Comparison of ENCODE assay signal across 8 cellular contexts in the genomic region with DNA sequence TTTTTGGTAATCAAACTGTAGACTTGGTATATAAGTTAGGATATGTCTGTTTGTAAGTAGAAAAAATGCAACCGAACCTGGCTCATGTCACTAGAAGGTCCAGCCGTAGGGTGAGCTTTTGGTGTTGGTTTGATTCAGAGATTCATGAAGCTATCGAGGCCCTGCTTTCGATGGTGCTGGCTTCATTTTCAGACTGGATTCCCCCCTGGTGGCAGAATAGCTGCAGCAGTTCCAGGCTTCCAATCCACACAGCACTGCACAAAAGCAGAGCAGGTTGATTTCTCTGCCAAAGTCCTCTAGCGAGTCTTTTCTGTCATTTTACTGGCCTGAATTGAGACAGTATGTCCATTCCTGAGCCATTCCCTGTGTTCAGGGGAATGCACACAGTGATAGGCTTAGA. TPM values are rescaled to one million over a fixed set of nuclear protein-coding genes. Genes with fewer than 3 reads are reported as not detected.
A peak's percentile ranks its signal among the peaks of the same experiment; 100 is the strongest.
DNase-seq lines count a peak whose midpoint lies in the region; ATAC-seq, FAIRE-seq and TF ChIP-seq lines count a peak whose summit lies in the region.

No MANE protein-coding gene starts in this region.

- CTCF ChIA-PET in GM12878 (lab: Yijun Ruan, JAX) (interaction anchor here (0.6 to 6.6 kb wide), 26 partner anchors 8 to 653 kb away, joined by 3 to 147 read pairs (median 4); no protein-coding TSS in a partner anchor), HepG2 (lab: Yijun Ruan, JAX; ENCODE audit: low intra/inter-chr PET ratio, low total read pairs) (interaction anchor here (1.4 to 2.6 kb wide), 2 partner anchors 102 to 127 kb away, joined by 5 to 37 read pairs; no protein-coding TSS in a partner anchor)

- 67% methylated on average over 5 of the region's 5 CpGs for WGBS in GM12878 (ENCODE audit: insufficient coverage, insufficient replicate concordance, low lambda C conversion rate, missing lambda C conversion rate)
- 82% methylated on average over 3 of the region's 5 CpGs for WGBS in HepG2 (ENCODE audit: low lambda C conversion rate)

- H3K9me3 ChIP-seq in GM12878 (replicated peaks; ENCODE audit: control insufficient read depth, insufficient read depth, low read length): no peaks in the 10 kb centered on the region
- H3K9me3 ChIP-seq in HepG2 (ENCODE audit: low read length): no peaks in the 10 kb centered on the region

- intact Hi-C loops in GM12878 (cut with micrococcal nuclease; ENCODE audit: unreplicated experiment) (loop anchor here (1.0 to 2.0 kb wide), 3 partner anchors 103 to 239 kb away; no protein-coding TSS in a partner anchor), HepG2 (cut with micrococcal nuclease; ENCODE audit: unreplicated experiment) (loop anchor here (1.0 to 2.0 kb wide), 2 partner anchors 71 to 103 kb away; no protein-coding TSS in a partner anchor)

- SMC1A ChIA-PET in GM12878 (lab: Charles Lee; ENCODE audit: uncharacterized antibody, unreplicated experiment): interaction anchor here (0.8 to 5.6 kb wide), 13 partner anchors 9 to 298 kb away, joined by 3 to 92 read pairs (median 5); partner anchors contain the start of gene PDK3

- DNase-seq in COLO668 (lab: John Stamatoyannopoulos, UW; ENCODE audit: unreplicated experiment): peak; percentile 2
- DNase-seq in KBM-7: peak; percentile 39
- no peak for DNase-seq in GM12878 (ENCODE audit: low read depth, low spot score)
- DNase-seq in HepG2 (ENCODE audit: low spot score): peak; percentile 1
- no peak for DNase-seq in EL

- H3K36me3 ChIP-seq in GM12878 (ENCODE audit: control insufficient read depth in 2 of 2, insufficient read depth in 2 of 2, low read length in 1 of 2) (peaks cover 0 to 3% of the 10 kb centered on the region in 2 experiments; a peak in 1 of 4 replicates), HepG2 (replicated peaks in 1 of 2; ENCODE audit: control insufficient read depth in 1 of 2, insufficient read depth in 2 of 2, low read length in 2 of 2) (no peaks in the 10 kb centered on the region; a peak in 1 of 5 replicates)

- no peak overlapping the region for H3K4me2 ChIP-seq in GM12878 (ENCODE audit: control insufficient read depth, insufficient read depth)
- H3K4me2 ChIP-seq in HepG2 (ENCODE audit: low read depth, low read length): no peak overlapping the region

- ATAC-seq in GM12878: peak; percentile 70
- peak; percentile 65; the same call in 2 of the 3 replicates for ATAC-seq in HepG2
- ATAC-seq in HG02884 (IDR thresholded peaks at IDR 0.05; ENCODE audit: unreplicated experiment): no peak
- no peak for ATAC-seq in GM21529 (IDR thresholded peaks at IDR 0.05; ENCODE audit: unreplicated experiment)
- ATAC-seq in GM21786 (IDR thresholded peaks at IDR 0.05; ENCODE audit: unreplicated experiment): no peak

- H3K4me3 ChIP-seq in GM12878 (no peak overlapping the region), HepG2 (replicated peaks in 1 of 3; ENCODE audit: insufficient read depth in 1 of 3, low read depth in 2 of 3, low read length in 3 of 3) (no peak overlapping the region)

- in situ Hi-C loops in KBM-7 (cut with MboI; ENCODE audit: low pct_unique_long_range_greater_than_20kb, low sequenced_read_pairs) (no loop called here), GM12878 (cut with MboI) (no loop called here), HepG2 (cut with HindIII; ENCODE audit: extremely low pct_ligation_motif_present, low pct_unique_long_range_greater_than_20kb) (loop anchor here (10.0 kb wide), 1 partner anchor 103 kb away; no protein-coding TSS in a partner anchor)

- H3K27me3 ChIP-seq in GM12878 (replicated peaks in 1 of 2; ENCODE audit: control insufficient read depth in 2 of 2, insufficient read depth in 2 of 2, low read length in 1 of 2): no peaks in the 10 kb centered on the region; a peak in 1 of 4 replicates
- no peaks in the 10 kb centered on the region for H3K27me3 ChIP-seq in HepG2 (ENCODE audit: control insufficient read depth in 1 of 2, insufficient read depth in 2 of 2, low read length in 2 of 2)

- H3K79me2 ChIP-seq in GM12878 (ENCODE audit: control insufficient read depth, insufficient read depth, low read length) (no peaks in the 10 kb centered on the region), HepG2 (ENCODE audit: insufficient read depth, low read length) (no peaks in the 10 kb centered on the region)

- RAD21 ChIA-PET in GM12878 (lab: Charles Lee; ENCODE audit: unreplicated experiment): interaction anchor here (0.7 to 3.8 kb wide), 6 partner anchors 10 to 444 kb away, joined by 3 to 59 read pairs (median 6); partner anchors contain the start of gene PDK3

- peak in 1 of 3 experiments; percentile 16; a peak in 3 of 6 replicates for TF ChIP-seq CTCF in GM12878 (IDR thresholded peaks at IDR 0.05 in 2 of 3, conservative IDR thresholded peaks at IDR 0.05 in 1 of 3; ENCODE audit: control insufficient read depth in 2 of 3, extremely low read depth in 1 of 3, insufficient read depth in 1 of 3, low read depth in 3 of 3, low read length in 3 of 3)
- TF ChIP-seq CTCF in HepG2 (CRISPR knock-in tag; IDR thresholded peaks at IDR 0.05): 0 out of 2 replicates have a peak, but pooled peaks have one; percentile 12

- H4K20me1 ChIP-seq in GM12878 (ENCODE audit: control insufficient read depth, insufficient read depth) (no peaks in the 10 kb centered on the region), HepG2 (ENCODE audit: insufficient read depth, low read length) (no peaks in the 10 kb centered on the region)

- TF ChIP-seq POLR2A in GM12878 (IDR thresholded peaks at IDR 0.05; ENCODE audit: low read depth, low read length) (no peak), HepG2 (IDR thresholded peaks at IDR 0.05; ENCODE audit: insufficient read depth in 1 of 2, low read depth in 2 of 2, low read length in 2 of 2) (no peak)

- no peak overlapping the region for H3K27ac ChIP-seq in GM12878 (ENCODE audit: control insufficient read depth, insufficient read depth)
- H3K27ac ChIP-seq in HepG2 (ENCODE audit: extremely low read length, insufficient read depth, low read length): no peak overlapping the region

- BruUV-seq in GM12878 (replicated peaks; lab: Mats Ljungman, UMichigan): no TSS peak
- BruUV-seq in HepG2 (replicated peaks; lab: Mats Ljungman, UMichigan): no TSS peak

- H3K4me1 ChIP-seq in GM12878 (ENCODE audit: control insufficient read depth, insufficient read depth, low read length) (peaks cover 3% of the 10 kb centered on the region; the same call in 1 of the 2 replicates), HepG2 (ENCODE audit: insufficient read depth, low read length) (peaks cover 24% of the 10 kb centered on the region)

- FAIRE-seq in GM12878 (lab: Jason Lieb, UNC): peak; percentile 68
- FAIRE-seq in HepG2 (lab: Jason Lieb, UNC): no peak

- TF ChIP-seq EP300 in GM12878 (IDR thresholded peaks at IDR 0.05; ENCODE audit: borderline replicate concordance in 1 of 2, control insufficient read depth in 1 of 2, low read depth in 2 of 2, low read length in 2 of 2) (no peak), HepG2 (IDR thresholded peaks at IDR 0.05; ENCODE audit: low read depth in 2 of 2, low read length in 2 of 2) (no peak), HepG2 (CRISPR knock-in tag; IDR thresholded peaks at IDR 0.05; ENCODE audit: borderline replicate concordance) (no peak)

- TF ChIP-seq RAD21 in GM12878 (IDR thresholded peaks at IDR 0.05; ENCODE audit: insufficient read depth, low read depth, low read length): no peak
- TF ChIP-seq RAD21 in HepG2 (CRISPR knock-in tag; IDR thresholded peaks at IDR 0.05): no peak

- H2AFZ ChIP-seq in GM12878 (ENCODE audit: control insufficient read depth, low read depth, low read length) (no peak overlapping the region), HepG2 (ENCODE audit: low read length) (no peak overlapping the region)

- POLR2A ChIA-PET in GM12878 (lab: Charles Lee): interaction anchor here (1.1 to 2.9 kb wide), 3 partner anchors 8 to 102 kb away, joined by 3 to 10 read pairs (median 4); no protein-coding TSS in a partner anchor
- POLR2A ChIA-PET in HepG2 (lab: Yijun Ruan, JAX): no interaction called here

- H3K9ac ChIP-seq in GM12878 (ENCODE audit: control insufficient read depth, insufficient read depth, low read length) (no peak overlapping the region), HepG2 (ENCODE audit: insufficient read depth, low read depth, low read length) (no peak overlapping the region)

RNA-seq across cellular contexts. Expression of gene PDK3, which starts 33.1 kb away (rescaled TPM):
- 110 and 113 TPM in 2 replicates for total RNA-seq in GM12878 (2013; cell fraction: nucleolus; rRNA removed)
- total RNA-seq in GM12878 (2014; rRNA removed) (21.9 and 24.8 TPM in 2 replicates), GM12878 (2014; rRNA removed; fragmentation: Illumina TruSeq; extraction: Trizol) (22.0 and 22.7 TPM in 2 replicates), GM12878 (2021) (21.1 and 21.9 TPM in 2 replicates), HepG2 (2016; rRNA removed; fragmentation: Illumina TruSeq; extraction: Trizol) (9.1 and 13.3 TPM in 2 replicates)
- polyA plus RNA-seq in GM12878 (2011; ENCODE audit: low read depth): 12.1 TPM
- polyA plus RNA-seq in GM12878 (2011; rRNA removed) (54.6 and 70.5 TPM in 2 replicates), GM12878 (2014; fragmentation: Illumina TruSeq; extraction: Trizol) (20.4 and 23.8 TPM in 2 replicates), GM12878 (2014; fragmentation: Nextera tagmentation; extraction: Ambion mirVana) (1 to 10 TPM; 4.2 to 6.4 TPM), GM12878 (2014; rRNA removed) (15.9 and 17.8 TPM in 2 replicates), GM12878 (2016; fragmentation: Nextera tagmentation; extraction: Ambion mirVana) (10 to 100 TPM; 40.5 to 41.3 TPM), HepG2 (2011; rRNA removed) (7.3 and 10.5 TPM in 2 replicates)
- polyA plus RNA-seq in GM12878 (2011; cell fraction: cytosol; rRNA removed): 32.3 and 43.6 TPM in 2 replicates
- polyA plus RNA-seq in GM12878 (2011; cell fraction: nucleus; rRNA removed): 20.0 and 22.2 TPM in 2 replicates
- polyA plus RNA-seq in GM12878 (2012): 14.1 and 21.7 TPM in 2 replicates
- 78.1 and 97.3 TPM in 2 replicates for polyA minus RNA-seq in GM12878 (2011; rRNA and poly(A)+ RNA removed)
- 23.9 and 28.0 TPM in 2 replicates for polyA minus RNA-seq in GM12878 (2011; cell fraction: cytosol; rRNA and poly(A)+ RNA removed)
- 16.0 and 22.0 TPM in 2 replicates for polyA minus RNA-seq in GM12878 (2011; cell fraction: nucleus; rRNA and poly(A)+ RNA removed)
- total RNA-seq in HepG2 (2016; cell fraction: cytosol; rRNA removed; fragmentation: Illumina TruSeq; extraction: Trizol; ENCODE audit: low read depth): 3.8 and 5.6 TPM in 2 replicates
- 8.5 and 14.7 TPM in 2 replicates for total RNA-seq in HepG2 (2016; cell fraction: insoluble cytoplasmic fraction; rRNA removed; fragmentation: Illumina TruSeq; extraction: Trizol)
- total RNA-seq in HepG2 (2016; cell fraction: membrane; rRNA removed; fragmentation: Illumina TruSeq; extraction: Trizol): 7.0 and 7.7 TPM in 2 replicates
- 6.3 and 7.8 TPM in 2 replicates for total RNA-seq in HepG2 (2016; cell fraction: nucleus; rRNA removed; fragmentation: Illumina TruSeq; extraction: Trizol)
- polyA plus RNA-seq in HepG2 (2011; cell fraction: cytosol; rRNA removed): 6.6 and 7.1 TPM in 2 replicates
- 5.0 and 5.2 TPM in 2 replicates for polyA plus RNA-seq in HepG2 (2011; cell fraction: nucleus; rRNA removed)
- 2.9 and 5.4 TPM in 2 replicates for polyA plus RNA-seq in HepG2 (2012)
- polyA plus RNA-seq in HepG2 (2016; cell fraction: cytosol; fragmentation: Illumina TruSeq; extraction: Trizol; ENCODE audit: low read depth): 3.3 and 3.6 TPM in 2 replicates
- 10.0 and 10.1 TPM in 2 replicates for polyA plus RNA-seq in HepG2 (2016; cell fraction: insoluble cytoplasmic fraction; fragmentation: Illumina TruSeq; extraction: Trizol; ENCODE audit: low read depth)
- polyA plus RNA-seq in HepG2 (2016; cell fraction: membrane; fragmentation: Illumina TruSeq; extraction: Trizol; ENCODE audit: low read depth): 5.3 and 5.7 TPM in 2 replicates
- 3.5 and 5.6 TPM in 2 replicates for polyA plus RNA-seq in HepG2 (2016; cell fraction: nucleus; fragmentation: Illumina TruSeq; extraction: Trizol; ENCODE audit: insufficient read depth, low read depth)
- 10.5 and 17.1 TPM in 2 replicates for polyA minus RNA-seq in HepG2 (2011; rRNA and poly(A)+ RNA removed; ENCODE audit: low replicate concordance)
- 11.8 and 13.5 TPM in 2 replicates for polyA minus RNA-seq in HepG2 (2011; cell fraction: cytosol; rRNA and poly(A)+ RNA removed)
- 15.2 and 15.5 TPM in 2 replicates for polyA minus RNA-seq in HepG2 (2011; cell fraction: nucleus; rRNA and poly(A)+ RNA removed)

Comparison
In these comparisons a context has a peak if more than half of its experiments do, and no peak if none do; other contexts are left out.
1. DNase-seq: peak in COLO668 (single experiment), KBM-7 (single experiment) and HepG2 (single experiment); none in GM12878 (single experiment) and EL (single experiment).
2. ATAC-seq: peak in GM12878 (single experiment) and HepG2 (single experiment); none in HG02884 (single experiment), GM21529 (single experiment) and GM21786 (single experiment).